8 cellular contexts compared by ENCODE assay signal in the genomic region with DNA sequence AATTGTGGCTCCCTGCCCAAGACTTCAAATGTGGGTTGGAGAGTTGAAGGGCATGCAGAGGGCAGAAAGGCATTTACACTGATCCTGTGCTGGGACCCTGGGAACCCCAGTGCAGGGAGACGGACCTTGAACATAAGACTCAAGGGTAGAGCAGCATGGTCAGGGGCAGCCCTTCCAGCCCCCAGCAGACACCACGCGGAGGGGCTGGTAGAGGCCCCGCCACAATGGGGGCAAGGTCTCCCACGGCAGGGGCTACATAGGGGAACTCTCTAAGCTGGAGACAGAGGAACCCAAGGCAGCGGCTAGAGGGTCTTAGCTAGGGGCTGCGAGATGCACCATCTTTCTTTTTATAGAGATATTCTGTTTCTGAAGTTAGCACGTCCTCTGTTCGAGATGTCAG. TPM values are rescaled to one million over a fixed set of nuclear protein-coding genes. Genes with fewer than 3 reads are reported as not detected.
"Had no signal": no experiment of that assay in that cellular context is flagged by ENCODE, and none has a peak within 500 bp of the region (broad histone marks: within the 10 kb centered on the region; RNA-seq: fewer than 3 reads in every experiment).

No MANE protein-coding gene starts in this region.

- H3K9me3 ChIP-seq: HAP-1 had no signal

- H3K27ac ChIP-seq: HL-60 had no signal

- H3K4me1 ChIP-seq: HAP-1 had no signal

- ATAC-seq: GM23338, HCT116, HepG2 had no signal

- H3K4me3 ChIP-seq: GM23338, HAP-1 had no signal

- DNase-seq: HFFc6, KBM-7 had no signal

- H3K36me3 ChIP-seq: HAP-1 had no signal

RNA-seq across cellular contexts. Expression of a gene that starts 45.2 kb away (rescaled TPM):
- total RNA-seq: HepG2, HT1080 had no signal
